1 cellular context compared by ENCODE assay signal in the genomic region with DNA sequence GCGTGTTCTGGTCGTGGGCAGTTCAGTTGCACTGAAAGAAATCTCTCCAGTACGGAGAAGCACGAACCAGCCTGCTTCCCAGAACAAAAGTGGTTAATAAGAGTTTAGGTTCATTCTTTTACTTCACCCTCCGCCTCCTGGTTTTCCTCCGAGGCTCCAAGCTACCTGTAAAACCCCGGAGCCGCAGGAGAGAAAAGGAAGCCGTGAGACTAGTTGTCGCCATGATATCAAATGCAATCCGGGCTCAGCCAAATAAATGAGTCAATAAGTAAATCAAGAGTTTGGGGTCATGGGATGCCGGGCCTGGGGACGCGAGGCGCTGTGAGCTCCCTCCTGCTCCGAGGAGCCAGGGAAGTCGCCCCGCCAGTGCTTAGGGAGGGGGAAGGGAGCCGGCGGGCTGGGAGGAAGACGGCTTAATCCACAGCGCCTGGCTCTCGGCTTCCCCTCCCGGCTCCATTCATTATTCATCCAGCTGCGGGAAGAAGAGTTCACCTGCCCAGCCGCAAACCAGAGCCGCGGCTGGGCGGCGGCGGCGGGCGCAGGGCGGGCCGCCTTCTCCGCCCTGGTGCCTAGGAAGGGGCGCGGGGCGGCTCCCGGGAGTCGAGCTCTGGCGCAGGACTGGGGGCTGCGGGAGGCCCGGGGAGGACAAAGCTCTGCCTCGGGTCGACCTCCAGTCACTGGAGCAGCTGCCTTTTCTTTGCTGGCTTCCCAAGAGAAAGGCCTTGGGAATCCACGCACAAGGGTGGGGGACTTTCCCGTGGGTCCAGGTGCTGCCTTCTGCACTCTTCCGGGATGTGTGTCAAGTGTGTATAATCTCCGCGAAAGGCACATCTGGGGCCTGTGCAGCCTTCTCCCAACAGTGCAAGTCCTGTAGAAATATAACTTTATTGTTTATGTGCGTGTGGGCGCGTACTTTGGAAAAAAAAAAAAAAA.
TF ChIP-seq lines count a peak whose summit lies in the region.

No MANE protein-coding gene starts in this region.

TF ChIP-seq in HCT116, 20 proteins besides CTCF, POLR2A, EP300 and RAD21 (continued from another document):
- TF ChIP-seq ELF1 (IDR thresholded peaks at IDR 0.05; ENCODE audit: borderline replicate concordance, low read depth) (no peak), TCF7L2 (IDR thresholded peaks at IDR 0.05; ENCODE audit: borderline replicate concordance, extremely low read depth, insufficient read depth, insufficient read length) (no peak), ZFX (IDR thresholded peaks at IDR 0.05) (peak; percentile 48), EGR1 (IDR thresholded peaks at IDR 0.05; ENCODE audit: low read depth) (no peak), EZH2phosphoT487 (IDR thresholded peaks at IDR 0.05; ENCODE audit: borderline replicate concordance) (no peak), YY1 (IDR thresholded peaks at IDR 0.05; ENCODE audit: extremely low read depth, insufficient replicate concordance, low read depth, low read length) (no peak)
